Comparison of ENCODE assay signal across 22 cellular contexts in the genomic region with DNA sequence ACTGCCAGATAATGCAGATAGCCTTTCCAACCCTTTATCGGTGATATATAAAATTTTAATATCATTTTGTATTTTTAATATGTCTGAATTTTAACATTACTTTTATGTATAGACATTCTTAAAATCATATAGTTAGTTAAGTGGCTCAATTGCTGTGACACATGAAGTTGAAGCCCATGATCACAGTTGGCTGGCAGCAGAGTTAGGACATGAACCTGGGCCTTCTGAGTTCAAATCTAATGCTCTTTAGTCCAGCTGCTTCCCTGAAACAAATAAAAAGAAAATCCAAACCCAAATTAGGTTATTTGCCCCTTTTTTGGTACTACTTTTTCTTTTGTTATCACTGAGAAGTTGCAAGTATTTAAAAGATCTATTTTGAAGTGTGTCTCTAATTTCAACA. TPM values are rescaled to one million over a fixed set of nuclear protein-coding genes. Genes with fewer than 3 reads are reported as not detected.
DNase-seq lines count a peak whose midpoint lies in the region; ATAC-seq and TF ChIP-seq lines count a peak whose summit lies in the region.
"Had no signal": no experiment of that assay in that cellular context is flagged by ENCODE, and none has a peak within 500 bp of the region (broad histone marks: within the 10 kb centered on the region; RNA-seq: fewer than 3 reads in every experiment).

No MANE protein-coding gene starts in this region.

- peak overlapping the region; percentile 30 for H3K27ac ChIP-seq in CD4-positive, CD25-positive, alpha-beta regulatory T cell (ENCODE audit: insufficient read depth, low read length, poor library complexity, severe bottlenecking)
- no peak overlapping the region for H3K27ac ChIP-seq in aorta (ENCODE audit: low read depth in 1 of 2, low read length in 2 of 2)
- H3K27ac ChIP-seq: A549; BLaER1 treated with 17β-estradiol and CSF1 and Interleukin-3, amounts not matched to agents 10 nM and 100 nM; GM23248 had no signal

- TF ChIP-seq CTCF in Loucy (conservative IDR thresholded peaks at IDR 0.05; ENCODE audit: low read length) (no peak), Calu3 (IDR thresholded peaks at IDR 0.05; ENCODE audit: unreplicated experiment) (no peak)

- H3K36me3 Mint-ChIP-seq in activated T-cell treated with anti-CD3 and anti-CD28 coated beads, Interleukin-2, amount 50 U/mL, for 24 hours (ENCODE audit: low read depth), result peaks cover 86% of the 10 kb centered on the region
- peaks cover 41% of the 10 kb centered on the region for H3K36me3 Mint-ChIP-seq in CD4-positive, CD25-positive, alpha-beta regulatory T cell
- H3K36me3 Mint-ChIP-seq in Calu3 (ENCODE audit: insufficient read depth, unreplicated experiment), result peaks cover 39% of the 10 kb centered on the region

- peak overlapping the region; percentile 67 for H3K4me2 ChIP-seq in Loucy (ENCODE audit: low read depth, low read length, poor library complexity, severe bottlenecking)
- H3K4me2 ChIP-seq: A549; BLaER1 treated with 17β-estradiol and CSF1 and Interleukin-3, amounts not matched to agents 10 nM and 100 nM had no signal

- peak overlapping the region; percentile 12 for H3K9ac ChIP-seq in Loucy (ENCODE audit: low read depth, low read length, poor library complexity, severe bottlenecking)
- H3K9ac ChIP-seq: GM23248 had no signal

- H3K27me3 ChIP-seq in CD4-positive, CD25-positive, alpha-beta regulatory T cell (ENCODE audit: control insufficient read depth, insufficient read depth, low read length), result no peaks in the 10 kb centered on the region
- H3K27me3 ChIP-seq in Loucy (ENCODE audit: insufficient read depth, low read length, poor library complexity, severe bottlenecking) (no peaks in the 10 kb centered on the region), aorta (ENCODE audit: control insufficient read depth in 1 of 2, insufficient read depth in 2 of 2, low read length in 1 of 2) (no peaks in the 10 kb centered on the region)
- H3K27me3 ChIP-seq: BE2C; BLaER1 treated with 17β-estradiol and CSF1 and Interleukin-3, amounts not matched to agents 10 nM and 100 nM had no signal

- no peaks in the 10 kb centered on the region for H3K9me2 ChIP-seq in Loucy (replicated peaks; ENCODE audit: low read depth, low read length)

- H4K20me1 ChIP-seq in Loucy (ENCODE audit: insufficient read depth, low read length, poor library complexity, severe bottlenecking), result peaks cover 56% of the 10 kb centered on the region

- H3K4me3 ChIP-seq in CD4-positive, CD25-positive, alpha-beta regulatory T cell (ENCODE audit: low read depth, low read length), result peak overlapping the region; percentile 9
- H3K4me3 ChIP-seq in Loucy (ENCODE audit: low read length, poor library complexity, severe bottlenecking), result peak overlapping the region; percentile 38
- H3K4me3 ChIP-seq in aorta (ENCODE audit: low read length in 2 of 2), result no peak overlapping the region
- H3K4me3 ChIP-seq: A549; BLaER1 treated with 17β-estradiol and CSF1 and Interleukin-3, amounts not matched to agents 10 nM and 100 nM; GM23248 had no signal

- peaks cover 39% of the 10 kb centered on the region for H3K4me1 ChIP-seq in CD4-positive, CD25-positive, alpha-beta regulatory T cell (ENCODE audit: control insufficient read depth, insufficient read depth, low read length, poor library complexity, severe bottlenecking)
- H3K4me1 ChIP-seq in Loucy (ENCODE audit: insufficient read depth, low read length, poor library complexity, severe bottlenecking) (peaks cover 46% of the 10 kb centered on the region), aorta (ENCODE audit: control insufficient read depth in 1 of 2, insufficient read depth in 2 of 2, low read length in 2 of 2) (no peaks in the 10 kb centered on the region)
- H3K4me1 ChIP-seq: BE2C had no signal

- intact Hi-C loops in aorta (cut with DNase I), result loop anchor here in 1 of 2 donors (5.0 to 10.0 kb wide), 2 partner anchors 42 to 120 kb away; no protein-coding TSS in a partner anchor
- intact Hi-C loops in Calu3 (cut with micrococcal nuclease; ENCODE audit: unreplicated experiment), result no loop called here

- no peaks in the 10 kb centered on the region for H3K9me3 Mint-ChIP-seq in activated T-cell treated with anti-CD3 and anti-CD28 coated beads, Interleukin-2, amount 50 U/mL, for 24 hours
- H3K9me3 Mint-ChIP-seq in CD4-positive, CD25-positive, alpha-beta regulatory T cell, result no peaks in the 10 kb centered on the region
- no peaks in the 10 kb centered on the region for H3K9me3 Mint-ChIP-seq in Calu3 (ENCODE audit: low read depth, unreplicated experiment)
- H3K9me3 Mint-ChIP-seq: CD14-positive monocyte; CD4-positive, alpha-beta memory T cell had no signal

- no peak overlapping the region for H3K4me3 Mint-ChIP-seq in activated T-cell treated with anti-CD3 and anti-CD28 coated beads, Interleukin-2, amount 50 U/mL, for 24 hours
- H3K4me3 Mint-ChIP-seq in CD4-positive, CD25-positive, alpha-beta regulatory T cell, result peak overlapping the region in 1 of 4 donors; percentile 69
- H3K4me3 Mint-ChIP-seq in Calu3 (ENCODE audit: low read depth, unreplicated experiment), result no peak overlapping the region
- H3K4me3 Mint-ChIP-seq: CD14-positive monocyte had no signal

- BruUV-seq in Calu3 (replicated peaks; lab: Mats Ljungman, UMichigan), result no TSS peak

- peak overlapping the region; percentile 55 for H3K27ac Mint-ChIP-seq in activated T-cell treated with anti-CD3 and anti-CD28 coated beads, Interleukin-2, amount 50 U/mL, for 24 hours
- peak overlapping the region in 2 of 3 donors; percentile 21 to 57 for H3K27ac Mint-ChIP-seq in CD4-positive, CD25-positive, alpha-beta regulatory T cell
- no peak overlapping the region for H3K27ac Mint-ChIP-seq in Calu3 (ENCODE audit: unreplicated experiment)
- H3K27ac Mint-ChIP-seq: CD14-positive monocyte had no signal

- no peaks in the 10 kb centered on the region for H3F3A ChIP-seq in Loucy (ENCODE audit: low read depth)

- 95 to 96% methylated on average over 1 of the region's 1 CpG for WGBS in aorta, 2 donors

- DNase-seq in activated T-cell treated with anti-CD3 and anti-CD28 coated beads, Interleukin-2, amount 50 U/mL, for 24 hours, result no peak
- no peak for DNase-seq in activated T-cell treated with anti-CD3 and anti-CD28 coated beads, Interleukin-2, amount 50 U/mL, for 1 hour
- no peak for DNase-seq in CD4-positive, CD25-positive, alpha-beta regulatory T cell
- DNase-seq in left lobe of liver (ENCODE audit: low spot score), result no peak
- no peak for DNase-seq in foreskin melanocyte
- DNase-seq in aorta, result no peak
- DNase-seq in Calu3, result no peak
- DNase-seq: 8988T; ACHN; AML-193; BE2C; CD4-positive, alpha-beta memory T cell; COR-L47; DMS153; DND-41; GM23248; H7; HCEC 1CT had no signal

- no peak overlapping the region for H2AFZ ChIP-seq in Loucy (ENCODE audit: low read length)
- H2AFZ ChIP-seq: GM23248 had no signal

- CTCF ChIA-PET in Calu3 (lab: Charles Lee), result no interaction called here

- peaks cover 43% of the 10 kb centered on the region for H3K4me1 Mint-ChIP-seq in activated T-cell treated with anti-CD3 and anti-CD28 coated beads, Interleukin-2, amount 50 U/mL, for 24 hours (ENCODE audit: low read depth)
- H3K4me1 Mint-ChIP-seq in CD4-positive, CD25-positive, alpha-beta regulatory T cell, result peaks cover 28 to 65% (median 44%) of the 10 kb centered on the region in 4 donors
- peaks cover 13% of the 10 kb centered on the region for H3K4me1 Mint-ChIP-seq in Calu3 (ENCODE audit: low read depth, unreplicated experiment)

- H3K79me2 ChIP-seq in Loucy (ENCODE audit: insufficient read depth, low read length), result peaks cover 58% of the 10 kb centered on the region

- peaks cover 56% of the 10 kb centered on the region for H3K36me3 ChIP-seq in CD4-positive, CD25-positive, alpha-beta regulatory T cell (ENCODE audit: control insufficient read depth, insufficient read depth, low read length)
- peaks cover 36% of the 10 kb centered on the region; the same call in 1 of the 2 replicates for H3K36me3 ChIP-seq in Loucy (ENCODE audit: insufficient read depth, low read length)
- H3K36me3 ChIP-seq in aorta (ENCODE audit: control insufficient read depth in 1 of 2, insufficient read depth in 2 of 2, low read length in 1 of 2), result peaks cover 0 to 6% of the 10 kb centered on the region in 2 donors

- H3K27me3 Mint-ChIP-seq in activated T-cell treated with anti-CD3 and anti-CD28 coated beads, Interleukin-2, amount 50 U/mL, for 24 hours, result no peaks in the 10 kb centered on the region
- no peaks in the 10 kb centered on the region for H3K27me3 Mint-ChIP-seq in CD4-positive, CD25-positive, alpha-beta regulatory T cell
- H3K27me3 Mint-ChIP-seq in Calu3 (ENCODE audit: unreplicated experiment), result no peaks in the 10 kb centered on the region
- H3K27me3 Mint-ChIP-seq: CD4-positive, alpha-beta memory T cell had no signal

- no peaks in the 10 kb centered on the region for H3K9me3 ChIP-seq in CD4-positive, CD25-positive, alpha-beta regulatory T cell (ENCODE audit: control insufficient read depth in 2 of 2, low read length in 2 of 2)
- H3K9me3 ChIP-seq in Loucy (ENCODE audit: insufficient read depth, low read depth, low read length) (no peaks in the 10 kb centered on the region), aorta (ENCODE audit: control insufficient read depth, low read length) (no peaks in the 10 kb centered on the region)
- H3K9me3 ChIP-seq: A549; BE2C; BLaER1 treated with 17β-estradiol and CSF1 and Interleukin-3, amounts not matched to agents 10 nM and 100 nM had no signal

- ATAC-seq in CD4-positive, CD25-positive, alpha-beta regulatory T cell (ENCODE audit: low read depth in 2 of 2), result no peak
- ATAC-seq in left lobe of liver (peak; percentile 64), aorta (ENCODE audit: low FRiP score) (no peak)
- ATAC-seq: A549 had no signal

RNA-seq across cellular contexts. Expression of gene ELP2, which starts 5.6 kb away (rescaled TPM):
- total RNA-seq in CD4-positive, CD25-positive, alpha-beta regulatory T cell, result 161 TPM
- 10 to 100 TPM; 71.0 to 96.6 (median 87.5) TPM for polyA plus RNA-seq in CD4-positive, CD25-positive, alpha-beta regulatory T cell
- total RNA-seq in left lobe of liver (52.1 TPM), aorta (10 to 100 TPM; 62.6 to 84.3 TPM), Calu3 (2022) (75.8 and 82.2 TPM in 2 replicates)
- 10 to 100 TPM; 38.1 to 99.3 TPM for polyA plus RNA-seq in aorta

RNA-seq across cellular contexts. Expression of gene SLC39A6, which starts 6.1 kb away (rescaled TPM):
- total RNA-seq in CD4-positive, CD25-positive, alpha-beta regulatory T cell, result 13.7 TPM
- polyA plus RNA-seq in CD4-positive, CD25-positive, alpha-beta regulatory T cell, result 10 to 100 TPM; 22.3 to 25.9 (median 24.5) TPM
- total RNA-seq in left lobe of liver (6.6 TPM), aorta (10 to 100 TPM; 29.6 to 39.4 TPM), Calu3 (2022) (54.4 and 62.9 TPM in 2 replicates)
- polyA plus RNA-seq in aorta, result 10 to 100 TPM; 21.6 to 27.2 TPM

RNA-seq across cellular contexts. Expression of gene MOCOS, which starts 52.0 kb away (rescaled TPM):
- total RNA-seq in CD4-positive, CD25-positive, alpha-beta regulatory T cell, result not detected
- polyA plus RNA-seq in CD4-positive, CD25-positive, alpha-beta regulatory T cell, result under 1 TPM in 1 of 4 donors, not detected in 3; 0.02 TPM
- 27.4 TPM for total RNA-seq in left lobe of liver
- total RNA-seq in aorta, result 1 to 10 TPM; 1.7 to 4.4 TPM
- 1 to 10 TPM in 1 of 2 donors, under 1 TPM in 1; 0.90 to 3.8 TPM for polyA plus RNA-seq in aorta
- 24.5 and 25.7 TPM in 2 replicates for total RNA-seq in Calu3 (2022)

Comparison
In these comparisons a context has a peak if more than half of its experiments do, and no peak if none do; other contexts are left out.
1. H3K4me3 ChIP-seq: peak in CD4-positive, CD25-positive, alpha-beta regulatory T cell (single experiment) and Loucy (single experiment); none in aorta (0 of 2).